In genomic region chr3:130948929-130949328, GRCh38 we compare ENCODE assay signal across 15 cellular contexts.
"Had no signal": no experiment of that assay in that cellular context is flagged by ENCODE, and none has a peak within 500 bp of the region (broad histone marks: within the 10 kb centered on the region; RNA-seq: fewer than 3 reads in every experiment).

No MANE protein-coding gene starts in this region.

- H3K9me3 Mint-ChIP-seq: memory B cell had no signal

- H3K27me3 ChIP-seq: cardiac muscle cell, gastroesophageal sphincter, neural progenitor cell, ovary, tibial artery, uterus had no signal

- DNase-seq: activated naive CD4-positive, alpha-beta T cell treated with anti-CD3 and anti-CD28 coated beads for 36 hours; effector CD8-positive, alpha-beta T cell; left ventricle myocardium inferior; ovary; stimulated activated CD4-positive, alpha-beta T cell treated with anti-CD3 and anti-CD28 coated beads, Interleukin-15, amount 100 ng/mL, for 24 hours; stimulated activated CD4-positive, alpha-beta T cell treated with anti-CD3 and anti-CD28 coated beads, Interleukin-4, amount 100 ng/mL, for 4 hours; SW 1271; T-helper 9 cell; tibial artery; uterus had no signal

- ATAC-seq: gastroesophageal sphincter had no signal

- H3K36me3 ChIP-seq: ovary, uterus had no signal

- H3K27me3 Mint-ChIP-seq: memory B cell had no signal

- H3K9me3 ChIP-seq: ovary, tibial artery, uterus had no signal

- H3K4me1 Mint-ChIP-seq: neural progenitor cell had no signal

- H3K4me1 ChIP-seq: gastroesophageal sphincter, left ventricle myocardium inferior, tibial artery, uterus had no signal

- H3K4me3 Mint-ChIP-seq: activated naive CD4-positive, alpha-beta T cell treated with anti-CD3 and anti-CD28 coated beads for 36 hours; memory B cell; neural progenitor cell had no signal

- H3K27ac Mint-ChIP-seq: activated naive CD4-positive, alpha-beta T cell treated with anti-CD3 and anti-CD28 coated beads for 36 hours; memory B cell; neural progenitor cell had no signal

- H3K27ac ChIP-seq: cardiac muscle cell, coronary artery, gastroesophageal sphincter, left ventricle myocardium inferior, neural progenitor cell, ovary, tibial artery, uterus had no signal

- H3K4me3 ChIP-seq: cardiac muscle cell, coronary artery, gastroesophageal sphincter, left ventricle myocardium inferior, neural progenitor cell, ovary, tibial artery, uterus had no signal
